In the genomic region with DNA sequence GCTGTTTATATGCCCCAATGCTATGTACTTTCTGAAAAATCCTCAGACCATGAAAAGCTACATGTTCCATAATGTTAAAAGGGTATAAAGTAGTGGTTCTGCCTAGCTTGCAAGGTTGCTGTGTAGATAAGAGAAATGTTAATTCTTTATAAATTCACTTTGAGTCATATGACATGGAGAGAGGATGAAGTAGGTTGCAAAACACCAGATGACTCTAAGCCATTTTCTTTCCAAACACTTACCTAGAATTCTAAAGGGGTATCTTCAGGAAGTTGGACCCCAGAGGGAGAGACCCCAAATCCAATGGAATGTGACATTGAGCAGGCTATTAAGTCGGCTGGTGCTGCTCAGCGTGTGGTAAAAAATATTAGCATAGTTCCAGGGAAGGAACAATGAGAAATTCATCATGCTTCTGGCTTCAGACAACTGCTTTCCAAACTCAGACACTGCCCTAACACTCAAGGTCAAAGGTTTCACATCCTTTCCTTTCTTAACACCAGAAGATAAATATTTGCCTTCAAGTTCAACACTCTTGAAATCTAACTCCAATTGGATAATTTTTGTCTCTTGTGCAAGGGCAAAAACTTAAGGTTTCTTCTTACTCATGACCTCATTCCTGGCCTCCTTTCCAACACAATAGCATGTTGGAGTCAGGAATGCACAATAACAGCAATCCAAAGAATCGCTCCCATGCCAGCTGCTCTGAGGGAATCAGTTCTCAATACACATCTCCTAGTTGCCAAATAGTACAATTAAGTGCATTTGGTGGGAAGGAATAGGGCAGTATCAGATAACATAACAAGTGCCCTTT, we compare ENCODE assay signal across 10 cellular contexts.
DNase-seq lines count a peak whose midpoint lies in the region; ATAC-seq and TF ChIP-seq lines count a peak whose summit lies in the region.
"Had no signal": no experiment of that assay in that cellular context is flagged by ENCODE, and none has a peak within 500 bp of the region (broad histone marks: within the 10 kb centered on the region; RNA-seq: fewer than 3 reads in every experiment).

No MANE protein-coding gene starts in this region.

- TF ChIP-seq CTCF in ascending aorta (IDR thresholded peaks at IDR 0.05) = no peak

- peaks cover 0 to 20% of the 10 kb centered on the region in 2 donors for H3K4me1 ChIP-seq in ascending aorta
- peaks cover 14% of the 10 kb centered on the region for H3K4me1 ChIP-seq in skeletal muscle satellite cell (ENCODE audit: control insufficient read depth, insufficient read depth, low read length)

- peak overlapping the region; percentile 47 to 54 for H3K27ac ChIP-seq in ascending aorta

- intact Hi-C loops in ascending aorta (cut with DNase I) = loop anchor here (2.0 kb wide), 1 partner anchor 16 kb away; no protein-coding TSS in a partner anchor

- peak; percentile 57 for DNase-seq in H4 (ENCODE audit: low spot score)
- DNase-seq in ascending aorta (ENCODE audit: low spot score in 2 of 2) = peak in 1 of 2 donors; percentile 74
- peak; percentile 8 for DNase-seq in hepatic stellate cell (ENCODE audit: low spot score)
- DNase-seq in NCI-H2171 (lab: John Stamatoyannopoulos, UW) = no peak
- no peak for DNase-seq in effector CD8-positive, alpha-beta T cell (lab: John Stamatoyannopoulos, UW)
- DNase-seq in middle frontal gyrus (ENCODE audit: extremely low spot score, low spot score) = no peak
- DNase-seq: activated CD4-positive, CD25-positive, alpha-beta regulatory T cell treated with anti-CD3 and anti-CD28 coated beads, Interleukin-2, amount 50 U/mL, for 72 hours; Kasumi-1 had no signal

- H3K4me3 ChIP-seq in ascending aorta (no peak overlapping the region), skeletal muscle satellite cell (ENCODE audit: low read length) (no peak overlapping the region)

- no peak for ATAC-seq in GM18511 (IDR thresholded peaks at IDR 0.05; ENCODE audit: unreplicated experiment)

- no peaks in the 10 kb centered on the region for H3K36me3 ChIP-seq in ascending aorta
- H3K36me3 ChIP-seq in skeletal muscle satellite cell (ENCODE audit: insufficient read depth, low read length) = no peaks in the 10 kb centered on the region

- no peaks in the 10 kb centered on the region for H3K27me3 ChIP-seq in ascending aorta
- H3K27me3 ChIP-seq in skeletal muscle satellite cell (ENCODE audit: control insufficient read depth, insufficient read depth, low read length) = no peaks in the 10 kb centered on the region

- H3K9me3 ChIP-seq in ascending aorta = no peaks in the 10 kb centered on the region
- no peaks in the 10 kb centered on the region for H3K9me3 ChIP-seq in skeletal muscle satellite cell (replicated peaks; ENCODE audit: low read length)

- peak overlapping the region; percentile 15 for H3K4me2 ChIP-seq in skeletal muscle satellite cell (ENCODE audit: low read length)

- H3K9ac ChIP-seq in skeletal muscle satellite cell (ENCODE audit: low read depth, low read length) = no peak overlapping the region

Comparison
In these comparisons a context has a peak if more than half of its experiments do, and no peak if none do; other contexts are left out.
1. DNase-seq: peak in H4 (single experiment) and hepatic stellate cell (single experiment); none in NCI-H2171 (single experiment), effector CD8-positive, alpha-beta T cell (single experiment) and middle frontal gyrus (single experiment).